Comparison of ENCODE assay signal across 1 cellular context in genomic region chr1:48006318-48006717, GRCh38.
TF ChIP-seq lines count a peak whose summit lies in the region.

No MANE protein-coding gene starts in this region.

TF ChIP-seq in GM23338, 12 proteins besides CTCF, POLR2A, EP300 and RAD21 (continued from another document):
- TF ChIP-seq ZNF462 (CRISPR knock-in tag; IDR thresholded peaks at IDR 0.05) (no peak), POLR2AphosphoS5 (IDR thresholded peaks at IDR 0.05; ENCODE audit: low read depth) (no peak), STAT1 (IDR thresholded peaks at IDR 0.05; ENCODE audit: unreplicated experiment) (no peak), NANOG (IDR thresholded peaks at IDR 0.05; ENCODE audit: borderline replicate concordance) (no peak), EZH2phosphoT487 (IDR thresholded peaks at IDR 0.05; ENCODE audit: unreplicated experiment) (no peak), ETS1 (IDR thresholded peaks at IDR 0.05) (no peak), ZNF331 (CRISPR knock-in tag; IDR thresholded peaks at IDR 0.05; ENCODE audit: low read depth) (no peak), EZH2 (IDR thresholded peaks at IDR 0.05; ENCODE audit: low read depth, unreplicated experiment) (no peak), CREB1 (CRISPR knock-in tag; IDR thresholded peaks at IDR 0.05; ENCODE audit: low read depth) (no peak), REST (IDR thresholded peaks at IDR 0.05; ENCODE audit: unreplicated experiment) (no peak), ZNF114 (CRISPR knock-in tag; IDR thresholded peaks at IDR 0.05) (no peak)
TF ChIP-seq in GM23338: peak in this region for 0.
